ENCODE assay signal across 22 cellular contexts in the genomic region with DNA sequence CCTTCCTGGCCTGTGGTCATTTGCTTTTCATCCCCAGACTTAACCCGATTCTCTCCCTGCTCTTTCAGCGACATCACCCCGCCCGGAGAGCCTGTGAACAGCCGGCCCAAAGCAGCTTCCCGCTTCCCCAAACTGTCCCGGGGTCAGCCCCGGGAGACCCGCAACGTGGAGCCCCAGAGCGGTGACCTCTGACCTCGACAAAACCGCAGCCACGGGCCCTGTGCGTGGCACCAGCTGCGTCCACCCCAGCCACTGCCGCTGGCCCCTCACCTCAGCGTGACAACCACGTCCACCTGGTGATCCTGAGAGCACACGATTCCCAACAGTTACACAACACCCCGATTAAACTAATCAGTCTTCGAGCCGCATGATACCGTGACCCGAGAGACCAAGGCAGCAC.
DNase-seq lines count a peak whose midpoint lies in the region; ATAC-seq, FAIRE-seq and TF ChIP-seq lines count a peak whose summit lies in the region.
"Had no signal": no experiment of that assay in that cellular context is flagged by ENCODE, and none has a peak within 500 bp of the region (broad histone marks: within the 10 kb centered on the region; RNA-seq: fewer than 3 reads in every experiment).

No MANE protein-coding gene starts in this region.

- H4K20me1 ChIP-seq in K562 (replicated peaks; ENCODE audit: control insufficient read depth, insufficient read depth, low read length): peaks cover 2% of the 10 kb centered on the region; the same call in 1 of the 2 replicates

- POLR2A ChIA-PET in activated CD4-positive, alpha-beta T cell treated with anti-CD3 and anti-CD28 coated beads, Interleukin-2, amount 10 ng/mL, durations not matched to agents 7 days and 5 days (lab: Charles Lee): no interaction called here
- POLR2A ChIA-PET in activated CD4-positive, alpha-beta T cell treated with anti-CD3 and anti-CD28 coated beads for 36 hours (lab: Charles Lee): no interaction called here
- POLR2A ChIA-PET in CD4-positive, alpha-beta T cell (lab: Charles Lee): no interaction called here
- POLR2A ChIA-PET in K562 (lab: Yijun Ruan, JAX): no interaction called here

- intact Hi-C loops in activated CD4-positive, alpha-beta T cell treated with anti-CD3 and anti-CD28 coated beads for 36 hours (cut with DNase I, micrococcal nuclease): no loop called here
- intact Hi-C loops in CD4-positive, alpha-beta T cell (cut with DNase I, micrococcal nuclease): no loop called here
- intact Hi-C loops in K562 (cut with micrococcal nuclease): no loop called here

- H3K27ac Mint-ChIP-seq in activated CD4-positive, alpha-beta T cell treated with anti-CD3 and anti-CD28 coated beads, Interleukin-2, amount 10 ng/mL, durations not matched to agents 7 days and 5 days: peak overlapping the region; percentile 28
- H3K27ac Mint-ChIP-seq in activated CD4-positive, alpha-beta T cell treated with anti-CD3 and anti-CD28 coated beads for 36 hours: no peak overlapping the region
- peak overlapping the region; percentile 18 for H3K27ac Mint-ChIP-seq in CD4-positive, alpha-beta T cell
- peak overlapping the region; percentile 84 for H3K27ac Mint-ChIP-seq in stimulated activated effector memory CD8-positive, alpha-beta T cell treated with anti-CD3 and anti-CD28 coated beads, Interleukin-12 subunit alpha, Interleukin-12 subunit beta, amount 100 ng/mL, for 72 hours
- H3K27ac Mint-ChIP-seq: HFFc6 had no signal

- no peak for ATAC-seq in activated CD4-positive, alpha-beta T cell treated with anti-CD3 and anti-CD28 coated beads for 36 hours
- ATAC-seq in CD4-positive, alpha-beta T cell (ENCODE audit: poor library complexity): no peak
- ATAC-seq in K562: no peak
- no peak for ATAC-seq in stimulated activated effector memory CD8-positive, alpha-beta T cell treated with anti-CD3 and anti-CD28 coated beads, Interleukin-12 subunit alpha, Interleukin-12 subunit beta, amount 100 ng/mL, for 72 hours
- ATAC-seq in HG03342 (IDR thresholded peaks at IDR 0.05; ENCODE audit: unreplicated experiment): no peak
- ATAC-seq: Panc1 had no signal

- H3K4me3 ChIP-seq in K562: no peak overlapping the region
- H3K4me3 ChIP-seq: GM23248, HAP-1 had no signal

- no peak overlapping the region for H3K27ac ChIP-seq in CD4-positive, alpha-beta T cell (ENCODE audit: low read depth, low read length)
- no peak overlapping the region for H3K27ac ChIP-seq in K562 (ENCODE audit: extremely low read depth, low read depth, low read length)
- H3K27ac ChIP-seq: 22Rv1, GM23248, KMS-11, RWPE1 had no signal

- no peak for TF ChIP-seq EP300 in K562 (IDR thresholded peaks at IDR 0.05; ENCODE audit: low read length)

- no peak for TF ChIP-seq CTCF in CD4-positive, alpha-beta T cell (IDR thresholded peaks at IDR 0.05)
- TF ChIP-seq CTCF in K562 (IDR thresholded peaks at IDR 0.05 in 2 of 3, conservative IDR thresholded peaks at IDR 0.05 in 1 of 3; ENCODE audit: insufficient read depth in 2 of 3, low read depth in 1 of 3, low read length in 3 of 3): no peak

- CTCF ChIA-PET in activated CD4-positive, alpha-beta T cell treated with anti-CD3 and anti-CD28 coated beads, Interleukin-2, amount 10 ng/mL, durations not matched to agents 7 days and 5 days (lab: Charles Lee): no interaction called here
- CTCF ChIA-PET in activated CD4-positive, alpha-beta T cell treated with anti-CD3 and anti-CD28 coated beads for 36 hours (lab: Charles Lee): interaction anchor here (1.0 to 1.2 kb wide), 2 partner anchors 29 to 44 kb away, joined by 3 read pairs; no protein-coding TSS in a partner anchor
- CTCF ChIA-PET in CD4-positive, alpha-beta T cell (lab: Charles Lee): no interaction called here
- CTCF ChIA-PET in K562 (lab: Yijun Ruan, JAX; ENCODE audit: low intra/inter-chr PET ratio): no interaction called here

- H3K27me3 ChIP-seq in CD4-positive, alpha-beta T cell (ENCODE audit: control insufficient read depth, insufficient read depth, low read length): no peaks in the 10 kb centered on the region
- peaks cover 3 to 13% of the 10 kb centered on the region in 2 experiments; a peak in 2 of 5 replicates for H3K27me3 ChIP-seq in K562 (ENCODE audit: control insufficient read depth in 2 of 2, insufficient read depth in 2 of 2, low read length in 2 of 2)

- no peak for TF ChIP-seq POLR2A in K562 (conservative IDR thresholded peaks at IDR 0.05)

- H3K4me1 ChIP-seq in K562 (replicated peaks in 1 of 2; ENCODE audit: control insufficient read depth in 2 of 2, insufficient read depth in 2 of 2, low read length in 2 of 2): peaks cover 0 to 4% of the 10 kb centered on the region in 2 experiments; a peak in 2 of 5 replicates
- H3K4me1 ChIP-seq: HAP-1 had no signal

- H3K79me2 ChIP-seq in K562 (ENCODE audit: control insufficient read depth, insufficient read depth, low read length): no peaks in the 10 kb centered on the region

- peaks cover 45% of the 10 kb centered on the region for H3K36me3 Mint-ChIP-seq in activated CD4-positive, alpha-beta T cell treated with anti-CD3 and anti-CD28 coated beads, Interleukin-2, amount 10 ng/mL, durations not matched to agents 7 days and 5 days (ENCODE audit: low read depth)
- H3K36me3 Mint-ChIP-seq in activated CD4-positive, alpha-beta T cell treated with anti-CD3 and anti-CD28 coated beads for 36 hours (ENCODE audit: low read depth): peaks cover 27% of the 10 kb centered on the region
- peaks cover 52% of the 10 kb centered on the region for H3K36me3 Mint-ChIP-seq in CD4-positive, alpha-beta T cell (ENCODE audit: low read depth)
- no peaks in the 10 kb centered on the region for H3K36me3 Mint-ChIP-seq in stimulated activated effector memory CD8-positive, alpha-beta T cell treated with anti-CD3 and anti-CD28 coated beads, Interleukin-12 subunit alpha, Interleukin-12 subunit beta, amount 100 ng/mL, for 72 hours

- TF ChIP-seq RAD21 in K562 (CRISPR knock-in tag; conservative IDR thresholded peaks at IDR 0.05 in 1 of 2, IDR thresholded peaks at IDR 0.05 in 1 of 2): no peak

- H3K4me1 Mint-ChIP-seq in activated CD4-positive, alpha-beta T cell treated with anti-CD3 and anti-CD28 coated beads, Interleukin-2, amount 10 ng/mL, durations not matched to agents 7 days and 5 days: peaks cover 40% of the 10 kb centered on the region
- peaks cover 32% of the 10 kb centered on the region for H3K4me1 Mint-ChIP-seq in activated CD4-positive, alpha-beta T cell treated with anti-CD3 and anti-CD28 coated beads for 36 hours
- H3K4me1 Mint-ChIP-seq in CD4-positive, alpha-beta T cell (ENCODE audit: low read depth): peaks cover 41% of the 10 kb centered on the region
- peaks cover 21% of the 10 kb centered on the region for H3K4me1 Mint-ChIP-seq in stimulated activated effector memory CD8-positive, alpha-beta T cell treated with anti-CD3 and anti-CD28 coated beads, Interleukin-12 subunit alpha, Interleukin-12 subunit beta, amount 100 ng/mL, for 72 hours

- no peak overlapping the region for H2AFZ ChIP-seq in K562 (ENCODE audit: low read depth, low read length)
- H2AFZ ChIP-seq: GM23248 had no signal

- H3K4me3 Mint-ChIP-seq in activated CD4-positive, alpha-beta T cell treated with anti-CD3 and anti-CD28 coated beads, Interleukin-2, amount 10 ng/mL, durations not matched to agents 7 days and 5 days: no peak overlapping the region
- no peak overlapping the region for H3K4me3 Mint-ChIP-seq in activated CD4-positive, alpha-beta T cell treated with anti-CD3 and anti-CD28 coated beads for 36 hours
- H3K4me3 Mint-ChIP-seq in CD4-positive, alpha-beta T cell: no peak overlapping the region
- H3K4me3 Mint-ChIP-seq in stimulated activated effector memory CD8-positive, alpha-beta T cell treated with anti-CD3 and anti-CD28 coated beads, Interleukin-12 subunit alpha, Interleukin-12 subunit beta, amount 100 ng/mL, for 72 hours: no peak overlapping the region
- H3K4me3 Mint-ChIP-seq: HFFc6 had no signal

- no peaks in the 10 kb centered on the region for H3K9me1 ChIP-seq in K562 (ENCODE audit: control insufficient read depth, insufficient read depth, low read length)

- peaks cover 10% of the 10 kb centered on the region for H3K9me3 Mint-ChIP-seq in activated CD4-positive, alpha-beta T cell treated with anti-CD3 and anti-CD28 coated beads, Interleukin-2, amount 10 ng/mL, durations not matched to agents 7 days and 5 days
- H3K9me3 Mint-ChIP-seq in activated CD4-positive, alpha-beta T cell treated with anti-CD3 and anti-CD28 coated beads for 36 hours (ENCODE audit: low read depth): peaks cover 12% of the 10 kb centered on the region
- H3K9me3 Mint-ChIP-seq in CD4-positive, alpha-beta T cell: no peaks in the 10 kb centered on the region
- H3K9me3 Mint-ChIP-seq in stimulated activated effector memory CD8-positive, alpha-beta T cell treated with anti-CD3 and anti-CD28 coated beads, Interleukin-12 subunit alpha, Interleukin-12 subunit beta, amount 100 ng/mL, for 72 hours: peaks cover 13% of the 10 kb centered on the region

- no peak overlapping the region for H3K9ac ChIP-seq in K562 (ENCODE audit: insufficient read depth in 1 of 2, low read depth in 2 of 2, low read length in 2 of 2)
- H3K9ac ChIP-seq: GM23248, KMS-11 had no signal

- in situ Hi-C loops in K562 (cut with MboI): no loop called here

- DNase-seq in activated CD4-positive, alpha-beta T cell treated with anti-CD3 and anti-CD28 coated beads, Interleukin-2, amount 10 ng/mL, durations not matched to agents 7 days and 5 days: no peak
- DNase-seq in activated CD4-positive, alpha-beta T cell treated with anti-CD3 and anti-CD28 coated beads for 36 hours: no peak
- no peak for DNase-seq in CD4-positive, alpha-beta T cell
- DNase-seq in K562 (ENCODE audit: extremely low read depth in 1 of 4, low spot score in 3 of 4) (no peak), NCI-H2171 (lab: John Stamatoyannopoulos, UW) (no peak)
- DNase-seq in stimulated activated effector memory CD8-positive, alpha-beta T cell treated with anti-CD3 and anti-CD28 coated beads, Interleukin-12 subunit alpha, Interleukin-12 subunit beta, amount 100 ng/mL, for 72 hours (ENCODE audit: low spot score in 2 of 2): no peak
- DNase-seq: ACHN, GM23248, HFFc6, IMR-90, MM.1S, NCI-H226, NCI-H510A, SHP77 had no signal

- H3K4me2 ChIP-seq in K562 (ENCODE audit: insufficient read depth, low read length): no peak overlapping the region
- H3K4me2 ChIP-seq: KMS-11 had no signal

- H3K9me3 ChIP-seq in CD4-positive, alpha-beta T cell (ENCODE audit: control insufficient read depth, low read length): no peaks in the 10 kb centered on the region
- no peaks in the 10 kb centered on the region for H3K9me3 ChIP-seq in K562 (replicated peaks; ENCODE audit: control insufficient read depth, insufficient read depth, low read depth, low read length)
- H3K9me3 ChIP-seq: HAP-1 had no signal

- WGBS in K562 (ENCODE audit: insufficient coverage, low coverage, missing lambda C conversion rate): 62% methylated on average over 14 of the region's 25 CpGs

- no peak for FAIRE-seq in K562 (lab: Jason Lieb, UNC)
- FAIRE-seq: D721Med, GM18507 had no signal

- BruUV-seq in K562 (replicated peaks; lab: Mats Ljungman, UMichigan): no TSS peak

- H3K36me3 ChIP-seq in K562 (ENCODE audit: control insufficient read depth, insufficient read depth, low read length): no peaks in the 10 kb centered on the region
- H3K36me3 ChIP-seq: HAP-1 had no signal

- H3K27me3 Mint-ChIP-seq in activated CD4-positive, alpha-beta T cell treated with anti-CD3 and anti-CD28 coated beads, Interleukin-2, amount 10 ng/mL, durations not matched to agents 7 days and 5 days: no peaks in the 10 kb centered on the region
- no peaks in the 10 kb centered on the region for H3K27me3 Mint-ChIP-seq in activated CD4-positive, alpha-beta T cell treated with anti-CD3 and anti-CD28 coated beads for 36 hours
- H3K27me3 Mint-ChIP-seq in CD4-positive, alpha-beta T cell: no peaks in the 10 kb centered on the region
